10 cellular contexts compared by ENCODE assay signal in genomic region chr17:72825218-72825617, GRCh38.
"Had no signal": no experiment of that assay in that cellular context is flagged by ENCODE, and none has a peak within 500 bp of the region (broad histone marks: within the 10 kb centered on the region; RNA-seq: fewer than 3 reads in every experiment).

No MANE protein-coding gene starts in this region.

- DNase-seq: H9, HCEC 1CT, HFFc6, Kasumi-1, KG1 had no signal

- H2AFZ ChIP-seq: GM23338 had no signal

- FAIRE-seq: H1, H54 had no signal

- H3K4me1 Mint-ChIP-seq: H9 had no signal

- ATAC-seq: GM23338 had no signal

- H3K4me3 Mint-ChIP-seq: GM23338, H9, HFFc6 had no signal

- H3K4me3 ChIP-seq: GM23338 had no signal

- H3K4me2 ChIP-seq: GM23338 had no signal

- H3K27ac Mint-ChIP-seq: GM23338, H9, HFFc6, IgD-negative memory B cell had no signal

- H3K27ac ChIP-seq: HL-60 had no signal

- H3K27me3 Mint-ChIP-seq: IgD-negative memory B cell had no signal
